In genomic region chr9:129235931-129236331, GRCh38 we compare ENCODE assay signal across 8 cellular contexts. TPM values are rescaled to one million over a fixed set of nuclear protein-coding genes. Genes with fewer than 3 reads are reported as not detected.
A peak's percentile ranks its signal among the peaks of the same experiment; 100 is the strongest.
DNase-seq lines count a peak whose midpoint lies in the region; ATAC-seq, FAIRE-seq and TF ChIP-seq lines count a peak whose summit lies in the region.

No MANE protein-coding gene starts in this region.

- intact Hi-C loops in sciatic nerve (cut with DNase I): no loop called here

- ATAC-seq in HG03025 (IDR thresholded peaks at IDR 0.05; ENCODE audit: low FRiP score, unreplicated experiment): no peak
- no peak for ATAC-seq in sciatic nerve
- ATAC-seq in GM18907 (IDR thresholded peaks at IDR 0.05; ENCODE audit: unreplicated experiment): no peak

- TF ChIP-seq CTCF in GM12864 (IDR thresholded peaks at IDR 0.05; ENCODE audit: low read depth, low read length, missing control alignments): no peak
- no peak for TF ChIP-seq CTCF in D721Med (IDR thresholded peaks at IDR 0.05; ENCODE audit: insufficient read depth, missing control alignments)

- peak; percentile 22 for DNase-seq in GM12864 (ENCODE audit: low read depth)
- DNase-seq in T-helper 22 cell (ENCODE audit: low read depth): peak; percentile 60
- DNase-seq in activated gamma-delta T cell treated with anti-CD3 and anti-CD28 coated beads, Interleukin-2, amount 50 U/mL, for 16 hours (ENCODE audit: low read depth): peak; percentile 39
- peak; percentile 24 to 25 for DNase-seq in stimulated activated CD4-positive, alpha-beta T cell treated with anti-CD3 and anti-CD28 coated beads, Interleukin-15, amount 100 ng/mL, for 1 hour (ENCODE audit: low read depth in 1 of 2, low spot score in 1 of 2)
- no peak for DNase-seq in D721Med (ENCODE audit: insufficient read length, low spot score)
- no peak for DNase-seq in sciatic nerve (ENCODE audit: low spot score)

- no peak for FAIRE-seq in D721Med (lab: Jason Lieb, UNC)

- no peak overlapping the region for H3K4me3 ChIP-seq in GM12864 (ENCODE audit: low read depth, low read length)

RNA-seq across cellular contexts. Expression of gene IER5L, which starts 57.9 kb away (rescaled TPM):
- 39.3 TPM for total RNA-seq in sciatic nerve

Comparison
In these comparisons a context has a peak if more than half of its experiments do, and no peak if none do; other contexts are left out.
1. DNase-seq: peak in GM12864 (single experiment), T-helper 22 cell (single experiment), activated gamma-delta T cell treated with anti-CD3 and anti-CD28 coated beads, Interleukin-2, amount 50 U/mL, for 16 hours (single experiment) and stimulated activated CD4-positive, alpha-beta T cell treated with anti-CD3 and anti-CD28 coated beads, Interleukin-15, amount 100 ng/mL, for 1 hour (2 of 2); none in D721Med (single experiment) and sciatic nerve (single experiment).